ENCODE assay signal across 29 cellular contexts in genomic region chr7:84617265-84618030, GRCh38.
"Had no signal": no experiment of that assay in that cellular context is flagged by ENCODE, and none has a peak within 500 bp of the region (broad histone marks: within the 10 kb centered on the region; RNA-seq: fewer than 3 reads in every experiment).

No MANE protein-coding gene starts in this region.

- DNase-seq: activated CD4-positive, alpha-beta T cell treated with anti-CD3 and anti-CD28 coated beads for 48 hours; activated CD4-positive, alpha-beta T cell treated with anti-CD3 and anti-CD28 coated beads, Interleukin-2, amount 50 U/mL, for 48 hours; activated CD8-positive, alpha-beta memory T cell treated with anti-CD3 and anti-CD28 coated beads for 24 hours; activated effector memory CD4-positive, alpha-beta T cell treated with Interleukin-2 at 50 U/mL for 16 hours; activated naive CD4-positive, alpha-beta T cell treated with Interleukin-2 at 50 U/mL for 16 hours; anterior cingulate cortex; cerebellar nuclear complex; dorsolateral prefrontal cortex; effector memory CD4-positive, alpha-beta T cell; foreskin fibroblast; heart left ventricle; hypothalamus; immature natural killer cell; naive B cell; nephron progenitor cell; nucleus accumbens; right cardiac atrium; stimulated activated CD4-positive, alpha-beta T cell treated with anti-CD3 and anti-CD28 coated beads, Interleukin-15, amount 100 ng/mL, for 24 hours; stimulated activated CD4-positive, alpha-beta T cell treated with anti-CD3 and anti-CD28 coated beads, Interleukin-2, amount 100 ng/mL, for 24 hours; stimulated activated naive B cell treated with anti-CD40 and anti-IgM and Interleukin-4, amounts not matched to agents 10 μg/mL and 1 μg/mL and 100 μg/mL, for 72 hours; T1000; WERI-Rb-1 had no signal

- H3K27me3 ChIP-seq: cardiac muscle cell, dorsolateral prefrontal cortex, heart left ventricle, tibial nerve had no signal

- H3K27ac ChIP-seq: cardiac muscle cell, coronary artery, dorsolateral prefrontal cortex, heart left ventricle, tibial nerve, WERI-Rb-1 had no signal

- H3K4me3 Mint-ChIP-seq: activated naive CD8-positive, alpha-beta T cell; brain; immature natural killer cell; mesothelial cell of epicardium; naive B cell; nephron progenitor cell; stimulated activated naive B cell treated with anti-CD40 and anti-IgM and Interleukin-4, amounts not matched to agents 10 μg/mL and 1 μg/mL and 100 μg/mL, for 72 hours had no signal

- H3K36me3 ChIP-seq: cardiac muscle cell, heart left ventricle, tibial nerve, WERI-Rb-1 had no signal

- H3K27me3 Mint-ChIP-seq: brain; naive B cell; stimulated activated naive B cell treated with anti-CD40 and anti-IgM and Interleukin-4, amounts not matched to agents 10 μg/mL and 1 μg/mL and 100 μg/mL, for 72 hours had no signal

- H3K9me3 ChIP-seq: heart left ventricle, tibial nerve had no signal

- H3K9me3 Mint-ChIP-seq: brain, nephron progenitor cell had no signal

- H3K27ac Mint-ChIP-seq: activated naive CD8-positive, alpha-beta T cell; brain; immature natural killer cell; mesothelial cell of epicardium; naive B cell; nephron progenitor cell; stimulated activated naive B cell treated with anti-CD40 and anti-IgM and Interleukin-4, amounts not matched to agents 10 μg/mL and 1 μg/mL and 100 μg/mL, for 72 hours had no signal

- ATAC-seq: activated CD4-positive, CD25-positive, alpha-beta regulatory T cell treated with anti-CD3 and anti-CD28 coated beads, Interleukin-2, amount 50 U/mL, for 24 hours; heart left ventricle; stimulated activated naive B cell treated with anti-CD40 and anti-IgM and Interleukin-4, amounts not matched to agents 10 μg/mL and 1 μg/mL and 100 μg/mL, for 72 hours had no signal

- H3K36me3 Mint-ChIP-seq: activated naive CD8-positive, alpha-beta T cell; brain; mesothelial cell of epicardium; naive B cell; stimulated activated naive B cell treated with anti-CD40 and anti-IgM and Interleukin-4, amounts not matched to agents 10 μg/mL and 1 μg/mL and 100 μg/mL, for 72 hours had no signal

- H3K4me3 ChIP-seq: cardiac muscle cell, coronary artery, dorsolateral prefrontal cortex, heart left ventricle, tibial nerve had no signal

- H3K4me1 Mint-ChIP-seq: immature natural killer cell; naive B cell; nephron progenitor cell; stimulated activated naive B cell treated with anti-CD40 and anti-IgM and Interleukin-4, amounts not matched to agents 10 μg/mL and 1 μg/mL and 100 μg/mL, for 72 hours had no signal

- H3K4me1 ChIP-seq: heart left ventricle, tibial nerve had no signal
